ENCODE assay signal across 30 cellular contexts in genomic region chr7:73954861-73955260, GRCh38.
"Had no signal": no experiment of that assay in that cellular context is flagged by ENCODE, and none has a peak within 500 bp of the region (broad histone marks: within the 10 kb centered on the region; RNA-seq: fewer than 3 reads in every experiment).

No MANE protein-coding gene starts in this region.

- ATAC-seq: activated naive CD4-positive, alpha-beta T cell treated with anti-CD3 and anti-CD28 coated beads, Interleukin-2, amount 50 U/mL, for 72 hours; activated naive CD8-positive, alpha-beta T cell treated with anti-CD3 and anti-CD28 coated beads, Interleukin-2, amount 50 U/mL, for 24 hours; activated T-cell treated with anti-CD3 and anti-CD28 coated beads, Interleukin-2, amount 50 U/mL, for 4 hours; activated T-cell treated with anti-CD3 and anti-CD28 coated beads, Interleukin-2, amount 50 U/mL, for 72 hours; activated T-helper 17 cell treated with anti-CD3 and anti-CD28 coated beads, Interleukin-2, amount 50 U/mL, for 72 hours; body of pancreas had no signal

- H3K9me3 ChIP-seq: adrenal gland, ascending aorta, body of pancreas, breast epithelium had no signal

- DNase-seq: activated effector memory CD4-positive, alpha-beta T cell treated with anti-CD3 and anti-CD28 coated beads, Interleukin-2, amount 50 U/mL, for 16 hours; activated effector memory CD4-positive, alpha-beta T cell treated with Interleukin-2 at 50 U/mL for 16 hours; activated gamma-delta T cell; activated gamma-delta T cell treated with Interleukin-2 at 50 U/mL for 16 hours; activated naive CD4-positive, alpha-beta T cell; activated naive CD4-positive, alpha-beta T cell treated with anti-CD3 and anti-CD28 coated beads for 36 hours; activated naive CD4-positive, alpha-beta T cell treated with anti-CD3 and anti-CD28 coated beads, Interleukin-2, amount 10 ng/mL, durations not matched to agents 7 days and 5 days; activated naive CD4-positive, alpha-beta T cell treated with anti-CD3 and anti-CD28 coated beads, Interleukin-2, amount 50 U/mL, for 16 hours; activated naive CD4-positive, alpha-beta T cell treated with Interleukin-2 at 50 U/mL for 16 hours; activated naive CD8-positive, alpha-beta T cell treated with anti-CD3 and anti-CD28 coated beads for 36 hours; activated naive CD8-positive, alpha-beta T cell treated with anti-CD3 and anti-CD28 coated beads, Interleukin-2, amount 10 ng/mL, durations not matched to agents 7 days and 5 days; activated naive CD8-positive, alpha-beta T cell treated with anti-CD3 and anti-CD28 coated beads, Interleukin-2, amount 50 U/mL, for 24 hours; activated T-cell treated with anti-CD3 and anti-CD28 coated beads, Interleukin-2, amount 50 U/mL, for 24 hours; activated T-cell treated with anti-CD3 and anti-CD28 coated beads, Interleukin-2, amount 50 U/mL, for 4 hours; activated T-cell treated with anti-CD3 and anti-CD28 coated beads, Interleukin-2, amount 50 U/mL, for 48 hours; activated T-cell treated with anti-CD3 and anti-CD28 coated beads, Interleukin-2, amount 50 U/mL, for 72 hours; adrenal gland; amniotic stem cell; aorta; body of pancreas; brain microvascular endothelial cell; central memory CD4-positive, alpha-beta T cell; cerebellar nuclear complex had no signal

- H3K4me3 ChIP-seq: adrenal gland, ascending aorta, body of pancreas, breast epithelium, cardiac muscle cell had no signal

- H3K27me3 ChIP-seq: adrenal gland, ascending aorta, body of pancreas, brain microvascular endothelial cell, breast epithelium, cardiac muscle cell had no signal

- H3K4me1 ChIP-seq: adrenal gland, ascending aorta, body of pancreas, breast epithelium had no signal

- H3K36me3 ChIP-seq: adrenal gland, ascending aorta, brain microvascular endothelial cell, breast epithelium, cardiac muscle cell had no signal

- H3K27ac ChIP-seq: adrenal gland, ascending aorta, body of pancreas, brain microvascular endothelial cell, breast epithelium, cardiac muscle cell had no signal

- FAIRE-seq: astrocyte, bronchial epithelial cell had no signal
